In the genomic region with DNA sequence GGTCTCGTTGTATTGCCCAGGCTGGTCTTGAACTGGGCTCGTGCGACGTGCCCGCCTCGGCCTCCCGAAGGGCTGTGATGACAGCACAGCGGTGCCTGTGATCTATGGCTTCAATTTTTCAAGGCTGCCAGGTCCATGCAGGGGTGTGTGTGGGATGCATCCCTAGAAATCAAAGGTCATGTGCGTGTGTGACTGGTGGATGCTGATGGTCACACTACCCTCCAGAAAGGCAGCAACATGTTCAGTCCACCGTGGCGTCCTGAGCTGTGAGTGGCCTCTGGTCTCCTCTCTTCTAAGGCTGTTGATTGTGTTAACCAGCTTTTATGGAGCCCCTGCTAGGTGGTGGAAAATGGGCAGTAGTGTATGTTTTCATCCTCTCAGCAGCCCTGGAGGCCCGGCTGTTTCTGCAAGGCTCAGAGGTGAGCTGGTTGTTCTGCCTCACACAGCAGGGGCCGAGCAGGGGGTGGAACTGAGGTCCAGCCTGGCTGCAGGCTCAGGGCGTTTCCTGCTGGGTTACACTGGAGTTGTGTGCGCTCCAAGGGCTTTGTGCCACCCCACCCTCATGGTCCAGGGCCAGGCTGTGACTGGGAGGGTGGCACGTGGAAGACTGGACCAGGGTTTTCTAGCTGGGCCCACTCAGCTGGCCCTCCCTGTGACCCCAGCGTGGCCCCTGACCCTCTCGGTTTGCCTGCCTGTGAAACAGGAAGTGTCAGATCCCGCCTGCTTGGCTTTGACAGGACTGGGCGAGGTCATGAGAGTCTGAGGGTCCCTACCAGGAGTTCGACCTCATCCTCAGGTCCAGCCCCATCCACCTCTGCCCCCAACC, we compare ENCODE assay signal across 19 cellular contexts. TPM values are rescaled to one million over a fixed set of nuclear protein-coding genes. Genes with fewer than 3 reads are reported as not detected.
DNase-seq lines count a peak whose midpoint lies in the region; ATAC-seq and TF ChIP-seq lines count a peak whose summit lies in the region.
"Had no signal": no experiment of that assay in that cellular context is flagged by ENCODE, and none has a peak within 500 bp of the region (broad histone marks: within the 10 kb centered on the region; RNA-seq: fewer than 3 reads in every experiment).

No MANE protein-coding gene starts in this region.

- peaks cover 6% of the 10 kb centered on the region; the same call in 1 of the 2 replicates for H3K4me1 Mint-ChIP-seq in WTC11

- H3K4me1 ChIP-seq in neuronal stem cell (ENCODE audit: control insufficient read depth in 2 of 2, insufficient read depth in 1 of 2, low read depth in 1 of 2, low read length in 2 of 2): peaks cover 7 to 10% of the 10 kb centered on the region in 2 donors
- H3K4me1 ChIP-seq: suprapubic skin had no signal

- H3K9me3 Mint-ChIP-seq in WTC11: no peaks in the 10 kb centered on the region
- H3K9me3 Mint-ChIP-seq: activated T-helper 2 cell treated with anti-CD3 and anti-CD28 coated beads, Interferon-gamma antibody, Interleukin-2, Interleukin-4, amounts not matched to agents 10 μg/mL and 5 μg/mL and 100 μg/mL, durations not matched to agents 14 hours and 24 hours and 36 hours; T-helper 2 cell treated with Interferon-gamma antibody and Interleukin-4, amounts not matched to agents 5 μg/mL and 100 μg/mL, for 36 hours had no signal

- H3K23ac ChIP-seq in neuronal stem cell (ENCODE audit: low read depth, low read length, poor library complexity): peak overlapping the region; percentile 21

- H3K18ac ChIP-seq in neuronal stem cell (ENCODE audit: low read length): peak overlapping the region; percentile 27

- H3K14ac ChIP-seq in neuronal stem cell (ENCODE audit: low read length): no peak overlapping the region

- no peak overlapping the region for H3K4me3 Mint-ChIP-seq in WTC11
- H3K4me3 Mint-ChIP-seq: T-helper 2 cell treated with Interferon-gamma antibody and Interleukin-4, amounts not matched to agents 5 μg/mL and 100 μg/mL, for 36 hours had no signal

- H2BK5ac ChIP-seq in neuronal stem cell (ENCODE audit: low read length): no peak overlapping the region

- H3K27me3 Mint-ChIP-seq in WTC11 (ENCODE audit: low read depth): peaks cover 16% of the 10 kb centered on the region

- peak overlapping the region; percentile 14 for H2AK5ac ChIP-seq in neuronal stem cell (ENCODE audit: low read depth, low read length)

- H3K9me3 ChIP-seq in neuronal stem cell (replicated peaks in 1 of 2; ENCODE audit: control insufficient read depth in 2 of 2, insufficient read depth in 1 of 2, low read depth in 1 of 2, low read length in 2 of 2): peaks cover 0 to 3% of the 10 kb centered on the region in 2 donors
- H3K9me3 ChIP-seq: heart right ventricle, suprapubic skin had no signal

- no peak overlapping the region for H2BK15ac ChIP-seq in neuronal stem cell (ENCODE audit: low read length)

- no CpG with 5 or more reads among the region's 21 CpGs for WGBS in neuronal stem cell (ENCODE audit: extremely low coverage in 2 of 2, insufficient read length in 2 of 2, insufficient replicate concordance in 1 of 2), 2 donors

- TF ChIP-seq CTCF in WTC11 (IDR thresholded peaks at IDR 0.05): no peak

- no peaks in the 10 kb centered on the region for H3K36me3 ChIP-seq in neuronal stem cell (replicated peaks in 1 of 2; ENCODE audit: control insufficient read depth in 2 of 2, insufficient read depth in 2 of 2, low read length in 2 of 2)
- H3K36me3 ChIP-seq: heart right ventricle, suprapubic skin had no signal

- H3K27me3 ChIP-seq in neuronal stem cell (ENCODE audit: control insufficient read depth in 3 of 3, insufficient read depth in 3 of 3, low read depth in 1 of 3, low read length in 3 of 3): peaks cover 0 to 4% (median 3%) of the 10 kb centered on the region in 3 experiments
- H3K27me3 ChIP-seq: suprapubic skin had no signal

- no peaks in the 10 kb centered on the region for H3K79me1 ChIP-seq in neuronal stem cell (ENCODE audit: low read depth, low read length)

- H3K4ac ChIP-seq in neuronal stem cell (ENCODE audit: low read length): no peak overlapping the region

- no peak overlapping the region for H2BK12ac ChIP-seq in neuronal stem cell (ENCODE audit: low read length)

- peak overlapping the region in 1 of 2 donors; percentile 45 for H3K4me3 ChIP-seq in neuronal stem cell (ENCODE audit: low read length in 2 of 2)
- H3K4me3 ChIP-seq: heart right ventricle, suprapubic skin had no signal

- peak overlapping the region; percentile 61 for H2AFZ ChIP-seq in neuronal stem cell (ENCODE audit: low read length)

- POLR2A ChIA-PET in WTC11 (lab: Charles Lee): no interaction called here

- CTCF ChIA-PET in WTC11 (lab: Charles Lee): interaction anchor here (0.5 to 1.5 kb wide), 6 partner anchors 11 to 108 kb away, joined by 3 to 4 read pairs (median 3); no protein-coding TSS in a partner anchor

- no peak overlapping the region for H2BK120ac ChIP-seq in neuronal stem cell (ENCODE audit: low read depth, low read length)

- H3K27ac Mint-ChIP-seq in WTC11: no peak overlapping the region
- H3K27ac Mint-ChIP-seq: activated T-helper 2 cell treated with anti-CD3 and anti-CD28 coated beads, Interferon-gamma antibody, Interleukin-2, Interleukin-4, amounts not matched to agents 10 μg/mL and 5 μg/mL and 100 μg/mL, durations not matched to agents 14 hours and 24 hours and 36 hours; T-helper 2 cell treated with Interferon-gamma antibody and Interleukin-4, amounts not matched to agents 5 μg/mL and 100 μg/mL, for 36 hours had no signal

- H4K8ac ChIP-seq in neuronal stem cell (ENCODE audit: low read depth, low read length): no peak overlapping the region

- H3K9ac ChIP-seq in neuronal stem cell (ENCODE audit: low read depth, low read length, poor library complexity): no peak overlapping the region

- no peak overlapping the region for H4K91ac ChIP-seq in neuronal stem cell (ENCODE audit: low read depth, low read length, poor library complexity)

- no peak for DNase-seq in WTC11 (ENCODE audit: low spot score)
- DNase-seq in neuronal stem cell (ENCODE audit: low spot score): no peak
- no peak for DNase-seq in NCI-H2171 (lab: John Stamatoyannopoulos, UW)
- DNase-seq: activated CD4-positive, alpha-beta T cell treated with anti-CD3 and anti-CD28 coated beads, Interleukin-2, amount 50 U/mL, for 48 hours; C1 segment of cervical spinal cord; cortex of kidney; DND-41; heart right ventricle; KG1; NCI-H1694 treated with DMSO at 0.1 percent for 48 hours had no signal

- peak overlapping the region; percentile 15 for H3K27ac ChIP-seq in neuronal stem cell (replicated peaks; ENCODE audit: low read length)
- H3K27ac ChIP-seq: epithelial cell of prostate, heart right ventricle, suprapubic skin had no signal

- ATAC-seq in GM18498 (IDR thresholded peaks at IDR 0.05; ENCODE audit: unreplicated experiment) (peak; percentile 2), HG03135 (IDR thresholded peaks at IDR 0.05; ENCODE audit: unreplicated experiment) (peak; percentile 10), WTC11 (peak; percentile 22), HG03565 (IDR thresholded peaks at IDR 0.05; ENCODE audit: unreplicated experiment) (no peak), HG03520 (IDR thresholded peaks at IDR 0.05; ENCODE audit: unreplicated experiment) (no peak)

- H3K4me2 ChIP-seq in neuronal stem cell (ENCODE audit: insufficient read depth, low read length, poor library complexity, severe bottlenecking): no peak overlapping the region

- no peaks in the 10 kb centered on the region for H3K36me3 Mint-ChIP-seq in WTC11

TF ChIP-seq in WTC11, 78 proteins besides CTCF, POLR2A, EP300 and RAD21 (continues in another document):
- no peak for TF ChIP-seq TEAD4 (CRISPR knock-in tag; IDR thresholded peaks at IDR 0.05)
- TF ChIP-seq NR2C2 (CRISPR knock-in tag; IDR thresholded peaks at IDR 0.05): no peak
- TF ChIP-seq, protein P1, sequence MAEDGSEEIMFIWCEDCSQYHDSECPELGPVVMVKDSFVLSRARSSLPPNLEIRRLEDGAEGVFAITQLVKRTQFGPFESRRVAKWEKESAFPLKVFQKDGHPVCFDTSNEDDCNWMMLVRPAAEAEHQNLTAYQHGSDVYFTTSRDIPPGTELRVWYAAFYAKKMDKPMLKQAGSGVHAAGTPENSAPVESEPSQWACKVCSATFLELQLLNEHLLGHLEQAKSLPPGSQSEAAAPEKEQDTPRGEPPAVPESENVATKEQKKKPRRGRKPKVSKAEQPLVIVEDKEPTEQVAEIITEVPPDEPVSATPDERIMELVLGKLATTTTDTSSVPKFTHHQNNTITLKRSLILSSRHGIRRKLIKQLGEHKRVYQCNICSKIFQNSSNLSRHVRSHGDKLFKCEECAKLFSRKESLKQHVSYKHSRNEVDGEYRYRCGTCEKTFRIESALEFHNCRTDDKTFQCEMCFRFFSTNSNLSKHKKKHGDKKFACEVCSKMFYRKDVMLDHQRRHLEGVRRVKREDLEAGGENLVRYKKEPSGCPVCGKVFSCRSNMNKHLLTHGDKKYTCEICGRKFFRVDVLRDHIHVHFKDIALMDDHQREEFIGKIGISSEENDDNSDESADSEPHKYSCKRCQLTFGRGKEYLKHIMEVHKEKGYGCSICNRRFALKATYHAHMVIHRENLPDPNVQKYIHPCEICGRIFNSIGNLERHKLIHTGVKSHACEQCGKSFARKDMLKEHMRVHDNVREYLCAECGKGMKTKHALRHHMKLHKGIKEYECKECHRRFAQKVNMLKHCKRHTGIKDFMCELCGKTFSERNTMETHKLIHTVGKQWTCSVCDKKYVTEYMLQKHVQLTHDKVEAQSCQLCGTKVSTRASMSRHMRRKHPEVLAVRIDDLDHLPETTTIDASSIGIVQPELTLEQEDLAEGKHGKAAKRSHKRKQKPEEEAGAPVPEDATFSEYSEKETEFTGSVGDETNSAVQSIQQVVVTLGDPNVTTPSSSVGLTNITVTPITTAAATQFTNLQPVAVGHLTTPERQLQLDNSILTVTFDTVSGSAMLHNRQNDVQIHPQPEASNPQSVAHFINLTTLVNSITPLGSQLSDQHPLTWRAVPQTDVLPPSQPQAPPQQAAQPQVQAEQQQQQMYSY (CRISPR knock-in tag; IDR thresholded peaks at IDR 0.05): no peak
- TF ChIP-seq ESRRA (CRISPR knock-in tag; IDR thresholded peaks at IDR 0.05; ENCODE audit: borderline replicate concordance): no peak

RNA-seq across cellular contexts. Expression of a gene that starts 7.7 kb away (rescaled TPM):
- 3.0 to 3.9 TPM (median 3.2 TPM) in 3 replicates for total RNA-seq in WTC11 (2021)
- 1.3 TPM for polyA plus RNA-seq in neuronal stem cell (2013, experiment 1 of 2)
- polyA plus RNA-seq in neuronal stem cell (2013, experiment 2 of 2): 1.0 TPM
- total RNA-seq: myocyte had no signal

RNA-seq across cellular contexts. Expression of a gene that starts 25.0 kb away (rescaled TPM):
- total RNA-seq in WTC11 (2021): 16.2 to 18.5 TPM (median 16.6 TPM) in 3 replicates
- polyA plus RNA-seq in neuronal stem cell (2013, experiment 1 of 2): 14.6 TPM
- polyA plus RNA-seq in neuronal stem cell (2013, experiment 2 of 2): 12.4 TPM

RNA-seq across cellular contexts. Expression of a gene that starts 29.0 kb away (rescaled TPM):
- total RNA-seq in WTC11 (2021): 5.5 to 9.6 TPM (median 8.4 TPM) in 3 replicates
- 18.5 TPM for polyA plus RNA-seq in neuronal stem cell (2013, experiment 1 of 2)
- polyA plus RNA-seq in neuronal stem cell (2013, experiment 2 of 2): 17.6 TPM

RNA-seq across cellular contexts. Expression of a gene that starts 33.1 kb away (rescaled TPM):
- 21.9 to 28.6 TPM (median 23.8 TPM) in 3 replicates for total RNA-seq in WTC11 (2021)
- polyA plus RNA-seq in neuronal stem cell (2013, experiment 1 of 2): 13.7 TPM
- 13.8 TPM for polyA plus RNA-seq in neuronal stem cell (2013, experiment 2 of 2)

Comparison
In these comparisons a context has a peak if more than half of its experiments do, and no peak if none do; other contexts are left out.
1. ATAC-seq: peak in GM18498 (single experiment), HG03135 (single experiment) and WTC11 (single experiment); none in HG03565 (single experiment) and HG03520 (single experiment).